ENCODE assay signal across 19 cellular contexts in genomic region chr7:47689558-47689957, GRCh38.
"Had no signal": no experiment of that assay in that cellular context is flagged by ENCODE, and none has a peak within 500 bp of the region (broad histone marks: within the 10 kb centered on the region; RNA-seq: fewer than 3 reads in every experiment).

No MANE protein-coding gene starts in this region.

- H3K9me3 Mint-ChIP-seq: activated naive CD4-positive, alpha-beta T cell treated with anti-CD3 and anti-CD28 coated beads, Interleukin-2, amount 10 ng/mL, durations not matched to agents 7 days and 5 days; activated T-cell treated with anti-CD3 and anti-CD28 coated beads, Interleukin-2, amount 50 U/mL, for 72 hours; naive thymus-derived CD8-positive, alpha-beta T cell; T-helper 1 cell treated with Interleukin-12 subunit alpha and Interleukin-12 subunit beta and Interleukin-4 antibody, amounts not matched to agents 30 μg/mL and 1 μg/mL, for 36 hours; WTC11 had no signal

- H3K4me1 ChIP-seq: body of pancreas, foreskin keratinocyte, left lung had no signal

- H3K9ac ChIP-seq: parathyroid adenoma had no signal

- H2AFZ ChIP-seq: parathyroid adenoma had no signal

- H3K27ac ChIP-seq: body of pancreas, cardiac muscle cell, foreskin keratinocyte, left lung, parathyroid adenoma, sigmoid colon had no signal

- H3K9me3 ChIP-seq: body of pancreas, left lung, sigmoid colon had no signal

- H3K27me3 Mint-ChIP-seq: activated naive CD4-positive, alpha-beta T cell treated with anti-CD3 and anti-CD28 coated beads, Interleukin-2, amount 10 ng/mL, durations not matched to agents 7 days and 5 days had no signal

- H3K27ac Mint-ChIP-seq: activated naive CD4-positive, alpha-beta T cell treated with anti-CD3 and anti-CD28 coated beads, Interleukin-2, amount 10 ng/mL, durations not matched to agents 7 days and 5 days; activated T-cell treated with anti-CD3 and anti-CD28 coated beads, Interleukin-2, amount 50 U/mL, for 72 hours; naive thymus-derived CD8-positive, alpha-beta T cell; T-helper 1 cell treated with Interleukin-12 subunit alpha and Interleukin-12 subunit beta and Interleukin-4 antibody, amounts not matched to agents 30 μg/mL and 1 μg/mL, for 36 hours; WTC11 had no signal

- H3K36me3 Mint-ChIP-seq: activated naive CD4-positive, alpha-beta T cell treated with anti-CD3 and anti-CD28 coated beads, Interleukin-2, amount 10 ng/mL, durations not matched to agents 7 days and 5 days; naive thymus-derived CD8-positive, alpha-beta T cell; WTC11 had no signal

- H3K79me2 ChIP-seq: parathyroid adenoma had no signal

- H3K4me2 ChIP-seq: smooth muscle cell had no signal

- H3K27me3 ChIP-seq: body of pancreas, cardiac muscle cell, foreskin keratinocyte, left lung, sigmoid colon had no signal

- DNase-seq: activated CD8-positive, alpha-beta memory T cell treated with anti-CD3 and anti-CD28 coated beads, Interleukin-2, amount 50 U/mL, for 48 hours; activated effector memory CD4-positive, alpha-beta T cell treated with Interleukin-2 at 50 U/mL for 16 hours; activated naive CD4-positive, alpha-beta T cell treated with anti-CD3 and anti-CD28 coated beads, Interleukin-2, amount 10 ng/mL, durations not matched to agents 7 days and 5 days; activated T-cell treated with anti-CD3 and anti-CD28 coated beads, Interleukin-2, amount 50 U/mL, for 72 hours; body of pancreas; foreskin keratinocyte; left lung; naive thymus-derived CD8-positive, alpha-beta T cell; sigmoid colon; stimulated activated CD4-positive, alpha-beta T cell treated with anti-CD3 and anti-CD28 coated beads, Interleukin-15, amount 100 ng/mL, for 24 hours; stimulated activated CD4-positive, alpha-beta T cell treated with anti-CD3 and anti-CD28 coated beads, Interleukin-2, amount 100 ng/mL, for 48 hours; stimulated activated CD8-positive, alpha-beta memory T cell treated with anti-CD3 and anti-CD28 coated beads, Interleukin-4, amount 100 ng/mL, for 48 hours; stimulated activated naive CD4-positive, alpha-beta T cell; T1000 had no signal

- H3K4me1 Mint-ChIP-seq: activated naive CD4-positive, alpha-beta T cell treated with anti-CD3 and anti-CD28 coated beads, Interleukin-2, amount 10 ng/mL, durations not matched to agents 7 days and 5 days; naive thymus-derived CD8-positive, alpha-beta T cell; WTC11 had no signal

- ATAC-seq: activated T-cell treated with anti-CD3 and anti-CD28 coated beads, Interleukin-2, amount 50 U/mL, for 72 hours; body of pancreas; foreskin keratinocyte; left lung; naive thymus-derived CD8-positive, alpha-beta T cell; WTC11 had no signal

- H3K36me3 ChIP-seq: cardiac muscle cell, left lung, sigmoid colon had no signal

- H3K4me3 Mint-ChIP-seq: activated naive CD4-positive, alpha-beta T cell treated with anti-CD3 and anti-CD28 coated beads, Interleukin-2, amount 10 ng/mL, durations not matched to agents 7 days and 5 days; activated T-cell treated with anti-CD3 and anti-CD28 coated beads, Interleukin-2, amount 50 U/mL, for 72 hours; naive thymus-derived CD8-positive, alpha-beta T cell; T-helper 1 cell treated with Interleukin-12 subunit alpha and Interleukin-12 subunit beta and Interleukin-4 antibody, amounts not matched to agents 30 μg/mL and 1 μg/mL, for 36 hours; WTC11 had no signal

- H3K4me3 ChIP-seq: body of pancreas, cardiac muscle cell, left lung, sigmoid colon, smooth muscle cell had no signal
